Comparison of ENCODE assay signal across 19 cellular contexts in the genomic region with DNA sequence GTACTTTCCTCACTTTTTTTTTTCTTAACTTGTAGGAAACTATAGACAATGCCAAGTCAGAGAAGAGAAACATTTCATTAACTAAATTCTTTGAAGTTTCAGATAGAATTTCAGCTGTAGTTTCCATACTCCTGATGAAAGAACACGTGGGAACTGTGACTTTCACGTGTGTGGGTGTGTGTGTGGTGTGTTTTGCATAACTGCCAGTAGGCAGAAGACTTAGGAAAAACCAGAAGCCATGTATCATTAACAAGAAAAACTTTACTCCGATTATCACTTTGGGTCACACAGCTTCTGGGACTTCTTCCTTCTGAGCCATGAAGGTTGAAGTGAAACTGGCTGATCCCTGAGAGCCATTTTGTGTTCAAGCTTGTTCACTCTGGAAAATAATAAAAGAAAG.
DNase-seq lines count a peak whose midpoint lies in the region; ATAC-seq and FAIRE-seq lines count a peak whose summit lies in the region.
"Had no signal": no experiment of that assay in that cellular context is flagged by ENCODE, and none has a peak within 500 bp of the region (broad histone marks: within the 10 kb centered on the region; RNA-seq: fewer than 3 reads in every experiment).

No MANE protein-coding gene starts in this region.

- H3K4me1 Mint-ChIP-seq in stimulated activated naive CD8-positive, alpha-beta T cell treated with anti-CD3 and anti-CD28 coated beads, Interleukin-15, amount 100 ng/mL, for 72 hours = no peaks in the 10 kb centered on the region
- H3K4me1 Mint-ChIP-seq: stimulated activated effector memory CD8-positive, alpha-beta T cell treated with anti-CD3 and anti-CD28 coated beads, Interleukin-12 subunit alpha, Interleukin-12 subunit beta, amount 100 ng/mL, for 72 hours had no signal

- peaks cover 0 to 4% of the 10 kb centered on the region in 2 donors for H3K9me3 Mint-ChIP-seq in stimulated activated naive CD8-positive, alpha-beta T cell treated with anti-CD3 and anti-CD28 coated beads, Interleukin-15, amount 100 ng/mL, for 72 hours

- ATAC-seq in GM18511 (IDR thresholded peaks at IDR 0.05; ENCODE audit: unreplicated experiment) (peak; percentile 54), HG02588 (IDR thresholded peaks at IDR 0.05; ENCODE audit: unreplicated experiment) (peak; percentile 52), HG03342 (IDR thresholded peaks at IDR 0.05; ENCODE audit: unreplicated experiment) (peak; percentile 47), HG03457 (IDR thresholded peaks at IDR 0.05; ENCODE audit: unreplicated experiment) (no peak), GM19035 (IDR thresholded peaks at IDR 0.05; ENCODE audit: unreplicated experiment) (no peak)
- ATAC-seq in stimulated activated naive CD8-positive, alpha-beta T cell treated with anti-CD3 and anti-CD28 coated beads, Interleukin-15, amount 100 ng/mL, for 72 hours = no peak
- ATAC-seq: heart left ventricle; mucosa of descending colon; stimulated activated effector memory CD8-positive, alpha-beta T cell treated with anti-CD3 and anti-CD28 coated beads, Interleukin-12 subunit alpha, Interleukin-12 subunit beta, amount 100 ng/mL, for 72 hours had no signal

- FAIRE-seq in frontal cortex (lab: Jason Lieb, UNC) = no peak
- FAIRE-seq: kidney, RCC 7860 had no signal

- H3K27ac Mint-ChIP-seq in stimulated activated naive CD8-positive, alpha-beta T cell treated with anti-CD3 and anti-CD28 coated beads, Interleukin-15, amount 100 ng/mL, for 72 hours = no peak overlapping the region
- H3K27ac Mint-ChIP-seq: stimulated activated effector memory CD8-positive, alpha-beta T cell treated with anti-CD3 and anti-CD28 coated beads, Interleukin-12 subunit alpha, Interleukin-12 subunit beta, amount 100 ng/mL, for 72 hours had no signal

- no peak overlapping the region for H3K4me3 Mint-ChIP-seq in stimulated activated naive CD8-positive, alpha-beta T cell treated with anti-CD3 and anti-CD28 coated beads, Interleukin-15, amount 100 ng/mL, for 72 hours
- H3K4me3 Mint-ChIP-seq: stimulated activated effector memory CD8-positive, alpha-beta T cell treated with anti-CD3 and anti-CD28 coated beads, Interleukin-12 subunit alpha, Interleukin-12 subunit beta, amount 100 ng/mL, for 72 hours had no signal

- no peaks in the 10 kb centered on the region for H3K27me3 Mint-ChIP-seq in stimulated activated naive CD8-positive, alpha-beta T cell treated with anti-CD3 and anti-CD28 coated beads, Interleukin-15, amount 100 ng/mL, for 72 hours

- peak; percentile 2 for DNase-seq in globus pallidus (ENCODE audit: low spot score)
- DNase-seq in stimulated activated naive CD8-positive, alpha-beta T cell treated with anti-CD3 and anti-CD28 coated beads, Interleukin-15, amount 100 ng/mL, for 72 hours = no peak
- no peak for DNase-seq in frontal cortex (ENCODE audit: low spot score in 2 of 2)
- DNase-seq: activated CD8-positive, alpha-beta memory T cell treated with anti-CD3 and anti-CD28 coated beads, Interleukin-2, amount 50 U/mL, for 4 hours; activated naive CD4-positive, alpha-beta T cell; GF-D8; heart left ventricle; kidney; mucosa of descending colon; NCI-H1694; NCI-H524; trophoblast cell had no signal

Comparison
In these comparisons a context has a peak if more than half of its experiments do, and no peak if none do; other contexts are left out.
1. ATAC-seq: peak in GM18511 (single experiment), HG02588 (single experiment) and HG03342 (single experiment); none in stimulated activated naive CD8-positive, alpha-beta T cell treated with anti-CD3 and anti-CD28 coated beads, Interleukin-15, amount 100 ng/mL, for 72 hours (single experiment), HG03457 (single experiment) and GM19035 (single experiment).